ENCODE assay signal across 8 cellular contexts in the genomic region with DNA sequence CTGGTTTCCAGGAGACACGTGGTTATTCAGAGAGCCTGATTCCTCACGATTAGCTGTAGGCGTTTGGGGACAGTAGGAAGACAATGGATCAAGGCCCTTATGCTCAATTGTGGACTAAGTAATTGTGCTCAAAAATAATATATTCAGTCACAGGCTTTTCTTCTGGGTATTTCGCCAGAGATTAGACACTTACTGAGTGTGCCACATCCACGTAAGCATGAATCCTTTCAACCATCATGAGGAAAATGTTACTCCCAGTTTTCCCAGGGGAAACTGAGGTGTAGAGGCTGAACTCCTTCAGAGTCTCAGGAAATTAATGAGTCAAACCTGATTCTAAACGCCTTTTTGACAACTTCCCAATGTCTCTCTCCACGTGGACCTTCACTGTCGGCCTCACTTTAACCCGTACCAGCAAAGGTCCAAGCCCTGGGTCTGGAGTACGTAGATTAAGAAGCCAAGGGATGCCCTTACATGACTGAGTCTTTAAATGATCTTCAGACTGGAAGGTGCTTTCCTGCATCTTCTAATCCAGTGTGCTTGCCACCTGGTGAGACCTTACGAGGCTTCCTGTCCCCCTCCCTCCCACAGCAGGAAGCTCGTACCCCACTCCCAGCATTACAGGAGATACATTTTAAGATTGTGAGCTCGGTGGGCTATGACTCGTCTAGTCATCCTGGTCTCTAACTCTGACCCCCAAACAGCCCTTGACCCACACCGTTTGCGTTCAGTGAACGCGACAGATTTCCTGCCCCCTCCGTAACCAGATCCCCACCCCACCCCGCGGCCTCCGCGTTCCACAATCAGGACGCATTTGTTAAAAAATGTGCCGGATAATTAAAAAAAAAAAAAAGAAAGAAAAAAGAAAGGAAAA. TPM values are rescaled to one million over a fixed set of nuclear protein-coding genes. Genes with fewer than 3 reads are reported as not detected.
A peak's percentile ranks its signal among the peaks of the same experiment; 100 is the strongest.
DNase-seq lines count a peak whose midpoint lies in the region; ATAC-seq, FAIRE-seq and TF ChIP-seq lines count a peak whose summit lies in the region.

No MANE protein-coding gene starts in this region.

- H3K27me3 ChIP-seq in bronchial epithelial cell (ENCODE audit: control insufficient read depth, insufficient read depth, low read length) = no peaks in the 10 kb centered on the region

- in situ Hi-C loops in GM13977 (cut with MboI; ENCODE audit: low pct_unique_long_range_greater_than_20kb, low sequenced_read_pairs, unreplicated experiment) = no loop called here

- ATAC-seq in GM19452 (IDR thresholded peaks at IDR 0.05; ENCODE audit: unreplicated experiment) = no peak

- DNase-seq in NCI-H2171 treated with DMSO at 0.1 percent for 48 hours (lab: John Stamatoyannopoulos, UW) (peak; percentile 44), NCI-H2171 (lab: John Stamatoyannopoulos, UW) (no peak), T-helper 1 cell (peak; percentile 16 to 61 (median 32)), bronchial epithelial cell (ENCODE audit: low read depth) (peak; percentile 46), medulla oblongata (ENCODE audit: extremely low spot score) (peak; percentile 29), stromal cell of bone marrow (ENCODE audit: low read depth) (peak; percentile 89), GM13977 (ENCODE audit: low spot score) (no peak)

- TF ChIP-seq CTCF in bronchial epithelial cell (IDR thresholded peaks at IDR 0.05; ENCODE audit: insufficient read depth, low read length, severe bottlenecking) (no peak), GM13977 (IDR thresholded peaks at IDR 0.05; ENCODE audit: extremely low read depth, insufficient read depth, missing control alignments) (no peak)

- peaks cover 7% of the 10 kb centered on the region for H3K36me3 ChIP-seq in bronchial epithelial cell (ENCODE audit: control insufficient read depth, insufficient read depth, low read length)

- no peak for FAIRE-seq in bronchial epithelial cell (lab: Jason Lieb, UNC)

- peak overlapping the region; percentile 92 for H3K4me3 ChIP-seq in bronchial epithelial cell (ENCODE audit: low read depth, low read length)

RNA-seq across cellular contexts. Expression of gene PKM, which starts 1.7 kb away (rescaled TPM):
- 1,045 and 1,080 TPM in 2 replicates for total RNA-seq in bronchial epithelial cell

RNA-seq across cellular contexts. Expression of gene GRAMD2A, which starts 31.7 kb away (rescaled TPM):
- 4.6 and 5.5 TPM in 2 replicates for total RNA-seq in bronchial epithelial cell

RNA-seq across cellular contexts. Expression of gene PARP6, which starts 43.0 kb away (rescaled TPM):
- 17.6 and 20.5 TPM in 2 replicates for total RNA-seq in bronchial epithelial cell

Comparison
In these comparisons a context has a peak if more than half of its experiments do, and no peak if none do; other contexts are left out.
1. DNase-seq: peak in NCI-H2171 treated with DMSO at 0.1 percent for 48 hours (single experiment), T-helper 1 cell (5 of 5), bronchial epithelial cell (single experiment), medulla oblongata (single experiment) and stromal cell of bone marrow (single experiment); none in NCI-H2171 (single experiment) and GM13977 (single experiment).